ENCODE assay signal across 22 cellular contexts in genomic region chr12:52629251-52630103, GRCh38. TPM values are rescaled to one million over a fixed set of nuclear protein-coding genes. Genes with fewer than 3 reads are reported as not detected.
DNase-seq lines count a peak whose midpoint lies in the region; ATAC-seq and TF ChIP-seq lines count a peak whose summit lies in the region.
"Had no signal": no experiment of that assay in that cellular context is flagged by ENCODE, and none has a peak within 500 bp of the region (broad histone marks: within the 10 kb centered on the region; RNA-seq: fewer than 3 reads in every experiment).

No MANE protein-coding gene starts in this region.

- H3K4me3 Mint-ChIP-seq in endodermal cell, result no peak overlapping the region
- H3K4me3 Mint-ChIP-seq: activated T-helper 17 cell treated with anti-CD3 and anti-CD28 coated beads, Interleukin-2, amount 50 U/mL, for 72 hours; CD14-positive monocyte; nephron progenitor cell had no signal

- in situ Hi-C loops in KBM-7 (cut with MboI; ENCODE audit: low pct_unique_long_range_greater_than_20kb, low sequenced_read_pairs), result no loop called here

- peak; percentile 7 to 13 for DNase-seq in activated T-cell treated with anti-CD3 and anti-CD28 coated beads, Interleukin-2, amount 50 U/mL, for 48 hours
- no peak for DNase-seq in activated T-cell treated with anti-CD3 and anti-CD28 coated beads, Interleukin-2, amount 50 U/mL, for 1 hour
- DNase-seq in KBM-7 (peak; percentile 50), endodermal cell (peak; percentile 26), caudate nucleus (lab: John Stamatoyannopoulos, UW) (no peak)
- DNase-seq in stimulated activated CD8-positive, alpha-beta memory T cell treated with anti-CD3 and anti-CD28 coated beads, Interleukin-4, amount 100 ng/mL, for 48 hours, result peak; percentile 22
- no peak for DNase-seq in central memory CD4-positive, alpha-beta T cell
- DNase-seq: amygdala, GOT3, heart left ventricle, NCI-H2081 treated with DMSO at 0.1 percent for 48 hours, NCI-H446 treated with DMSO at 0.1 percent for 48 hours, nephron progenitor cell, substantia nigra had no signal

- WGBS in endodermal cell (ENCODE audit: insufficient coverage in 1 of 2, insufficient read length in 1 of 2), 2 experiments, result 79 to 91% methylated on average over 8 to 12 of the region's 12 CpGs

- H3K4me3 ChIP-seq in endodermal cell (ENCODE audit: low read length), result no peak overlapping the region
- H3K4me3 ChIP-seq: cardiac muscle cell, heart left ventricle had no signal

- no peak overlapping the region for H3K27ac ChIP-seq in endodermal cell (ENCODE audit: low read depth, low read length)
- no peak overlapping the region for H3K27ac ChIP-seq in caudate nucleus (ENCODE audit: low read depth, low read length)
- H3K27ac ChIP-seq: cardiac muscle cell, heart left ventricle had no signal

- TF ChIP-seq CTCF in endodermal cell (conservative IDR thresholded peaks at IDR 0.05), result no peak

- peaks cover 62% of the 10 kb centered on the region for H3K27me3 Mint-ChIP-seq in endodermal cell (ENCODE audit: insufficient read depth)

- no peak overlapping the region for H3K9ac ChIP-seq in endodermal cell (ENCODE audit: extremely low read depth, low read length, poor library complexity, severe bottlenecking)

- no peaks in the 10 kb centered on the region for H3K4me1 Mint-ChIP-seq in endodermal cell

- H3K9me3 Mint-ChIP-seq in endodermal cell, result no peaks in the 10 kb centered on the region
- H3K9me3 Mint-ChIP-seq: activated T-helper 17 cell treated with anti-CD3 and anti-CD28 coated beads, Interleukin-2, amount 50 U/mL, for 72 hours; CD14-positive monocyte; nephron progenitor cell had no signal

- ATAC-seq in HG03521 (IDR thresholded peaks at IDR 0.05; ENCODE audit: unreplicated experiment), result no peak
- ATAC-seq: activated T-helper 17 cell treated with anti-CD3 and anti-CD28 coated beads, Interleukin-2, amount 50 U/mL, for 72 hours; heart left ventricle had no signal

- no peak overlapping the region for H3K27ac Mint-ChIP-seq in endodermal cell
- H3K27ac Mint-ChIP-seq: activated T-helper 17 cell treated with anti-CD3 and anti-CD28 coated beads, Interleukin-2, amount 50 U/mL, for 72 hours; CD14-positive monocyte; nephron progenitor cell; progenitor cell of endocrine pancreas had no signal

- H3K27me3 ChIP-seq in endodermal cell (ENCODE audit: control insufficient read depth, insufficient read depth, low read length, poor library complexity, severe bottlenecking), result peaks cover 37% of the 10 kb centered on the region

- no peaks in the 10 kb centered on the region for H3K36me3 ChIP-seq in endodermal cell (ENCODE audit: control insufficient read depth, insufficient read depth, low read length)
- H3K36me3 ChIP-seq: cardiac muscle cell, heart left ventricle had no signal

- H3K4me1 ChIP-seq in endodermal cell (ENCODE audit: control insufficient read depth, insufficient read depth, low read length), result no peaks in the 10 kb centered on the region

- no peaks in the 10 kb centered on the region for H3K36me3 Mint-ChIP-seq in endodermal cell (ENCODE audit: low read depth)
- H3K36me3 Mint-ChIP-seq: CD14-positive monocyte had no signal

- no peaks in the 10 kb centered on the region for H3K9me3 ChIP-seq in endodermal cell (ENCODE audit: control insufficient read depth, low read length)
- H3K9me3 ChIP-seq: heart left ventricle had no signal

RNA-seq across cellular contexts. Expression of gene KRT73, which starts 11.1 kb away (rescaled TPM):
- total RNA-seq in endodermal cell, result not detected
- not detected for polyA plus RNA-seq in endodermal cell (2013, experiment 1 of 2)
- polyA plus RNA-seq in endodermal cell (2013, experiment 2 of 2), result not detected
- total RNA-seq: activated T-helper 17 cell treated with anti-CD3 and anti-CD28 coated beads, Interleukin-2, amount 50 U/mL, for 72 hours; cardiac muscle cell; dermis microvascular lymphatic vessel endothelial cell; heart left ventricle; mesenteric fat pad; progenitor cell of endocrine pancreas had no signal
- polyA plus RNA-seq: AG04450, cardiac muscle cell, CD14-positive monocyte, heart left ventricle had no signal

RNA-seq across cellular contexts. Expression of gene KRT2, which starts 22.5 kb away (rescaled TPM):
- not detected for total RNA-seq in endodermal cell
- not detected for polyA plus RNA-seq in endodermal cell (2013, experiment 1 of 2)
- not detected for polyA plus RNA-seq in endodermal cell (2013, experiment 2 of 2)
- total RNA-seq: activated T-helper 17 cell treated with anti-CD3 and anti-CD28 coated beads, Interleukin-2, amount 50 U/mL, for 72 hours; cardiac muscle cell; dermis microvascular lymphatic vessel endothelial cell; heart left ventricle; mesenteric fat pad; progenitor cell of endocrine pancreas had no signal
- polyA plus RNA-seq: AG04450, cardiac muscle cell, CD14-positive monocyte, heart left ventricle had no signal

RNA-seq across cellular contexts. Expression of gene KRT72, which starts 28.2 kb away (rescaled TPM):
- not detected for total RNA-seq in endodermal cell
- polyA plus RNA-seq in endodermal cell (2013, experiment 1 of 2), result not detected
- polyA plus RNA-seq in endodermal cell (2013, experiment 2 of 2), result not detected
- total RNA-seq: activated T-helper 17 cell treated with anti-CD3 and anti-CD28 coated beads, Interleukin-2, amount 50 U/mL, for 72 hours; cardiac muscle cell; dermis microvascular lymphatic vessel endothelial cell; heart left ventricle; mesenteric fat pad; progenitor cell of endocrine pancreas had no signal
- polyA plus RNA-seq: AG04450, cardiac muscle cell, CD14-positive monocyte, heart left ventricle had no signal

RNA-seq across cellular contexts. Expression of gene KRT1, which starts 50.7 kb away (rescaled TPM):
- not detected for total RNA-seq in endodermal cell
- polyA plus RNA-seq in endodermal cell (2013, experiment 1 of 2), result not detected
- polyA plus RNA-seq in endodermal cell (2013, experiment 2 of 2), result not detected
- total RNA-seq: activated T-helper 17 cell treated with anti-CD3 and anti-CD28 coated beads, Interleukin-2, amount 50 U/mL, for 72 hours; cardiac muscle cell; dermis microvascular lymphatic vessel endothelial cell; mesenteric fat pad; progenitor cell of endocrine pancreas had no signal
- polyA plus RNA-seq: AG04450, cardiac muscle cell, CD14-positive monocyte, heart left ventricle had no signal

RNA-seq across cellular contexts. Expression of gene KRT74, which starts 55.8 kb away (rescaled TPM):
- total RNA-seq in endodermal cell, result not detected
- polyA plus RNA-seq in endodermal cell (2013, experiment 1 of 2), result not detected
- polyA plus RNA-seq in endodermal cell (2013, experiment 2 of 2), result not detected
- total RNA-seq: activated T-helper 17 cell treated with anti-CD3 and anti-CD28 coated beads, Interleukin-2, amount 50 U/mL, for 72 hours; cardiac muscle cell; dermis microvascular lymphatic vessel endothelial cell; heart left ventricle; mesenteric fat pad; progenitor cell of endocrine pancreas had no signal
- polyA plus RNA-seq: AG04450, cardiac muscle cell, CD14-positive monocyte, heart left ventricle had no signal

Comparison
In these comparisons a context has a peak if more than half of its experiments do, and no peak if none do; other contexts are left out.
1. DNase-seq: peak in activated T-cell treated with anti-CD3 and anti-CD28 coated beads, Interleukin-2, amount 50 U/mL, for 48 hours (2 of 2), KBM-7 (single experiment), endodermal cell (single experiment) and stimulated activated CD8-positive, alpha-beta memory T cell treated with anti-CD3 and anti-CD28 coated beads, Interleukin-4, amount 100 ng/mL, for 48 hours (single experiment); none in activated T-cell treated with anti-CD3 and anti-CD28 coated beads, Interleukin-2, amount 50 U/mL, for 1 hour (single experiment), caudate nucleus (0 of 61) and central memory CD4-positive, alpha-beta T cell (single experiment).